ENCODE assay signal across 16 cellular contexts in the genomic region with DNA sequence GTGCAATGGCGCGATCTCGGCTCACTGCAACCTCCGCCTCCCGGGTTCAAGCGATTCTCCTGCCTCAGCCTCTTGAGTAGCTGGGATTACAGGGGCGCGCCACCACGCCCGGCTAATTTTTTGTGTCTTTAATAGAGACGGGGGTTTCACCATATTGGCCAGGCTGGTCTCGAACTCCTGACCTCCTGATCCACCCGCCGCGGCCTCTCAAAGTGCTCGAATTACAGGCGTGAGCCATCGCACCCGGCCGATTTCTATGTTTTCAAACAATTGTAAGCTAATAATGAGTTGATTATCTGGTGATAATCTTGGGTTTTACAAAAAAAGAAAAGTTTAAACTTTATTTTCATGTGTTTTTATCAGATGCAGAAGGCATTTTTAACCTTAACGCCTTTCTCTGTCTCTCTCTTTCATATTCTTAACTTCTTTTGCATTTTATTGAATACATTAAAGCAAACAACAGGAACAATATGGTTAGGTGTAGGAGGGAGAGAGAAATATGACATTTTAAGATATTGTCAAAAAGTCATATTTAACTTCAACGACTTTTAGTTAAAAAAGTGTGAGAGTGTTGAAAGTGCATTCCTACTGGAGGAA. TPM values are rescaled to one million over a fixed set of nuclear protein-coding genes. Genes with fewer than 3 reads are reported as not detected.
DNase-seq lines count a peak whose midpoint lies in the region; ATAC-seq and TF ChIP-seq lines count a peak whose summit lies in the region.
"Had no signal": no experiment of that assay in that cellular context is flagged by ENCODE, and none has a peak within 500 bp of the region (broad histone marks: within the 10 kb centered on the region; RNA-seq: fewer than 3 reads in every experiment).

No MANE protein-coding gene starts in this region.

- TF ChIP-seq EP300 in transverse colon (IDR thresholded peaks at IDR 0.05; ENCODE audit: low read depth) = no peak

- H3K9me3 ChIP-seq in cardiac muscle cell (ENCODE audit: low read depth) (no peaks in the 10 kb centered on the region), ectodermal cell (ENCODE audit: control insufficient read depth, low read length) (no peaks in the 10 kb centered on the region), muscle layer of duodenum (ENCODE audit: control insufficient read depth in 1 of 2, low read length in 2 of 2) (no peaks in the 10 kb centered on the region), transverse colon (no peaks in the 10 kb centered on the region)
- H3K9me3 ChIP-seq: MG63, right lobe of liver had no signal

- in situ Hi-C loops in transverse colon (cut with MboI; ENCODE audit: low pct_ligation_motif_present in 1 of 4, low pct_unique_long_range_greater_than_20kb in 1 of 4, low sequenced_read_pairs in 3 of 4) = loop anchor here (10.0 to 25.0 kb wide), 3 partner anchors 216 to 1591 kb away; no protein-coding TSS in a partner anchor

- peak overlapping the region; percentile 98 for H3K4me3 ChIP-seq in cardiac muscle cell
- peak overlapping the region; percentile 86 for H3K4me3 ChIP-seq in ectodermal cell (ENCODE audit: insufficient read depth, low read depth, low read length)
- peak overlapping the region; percentile 38 to 83 for H3K4me3 ChIP-seq in muscle layer of duodenum (ENCODE audit: low read depth in 1 of 2, low read length in 2 of 2)
- peak overlapping the region in 3 of 4 donors; percentile 48 to 72 (median 70) for H3K4me3 ChIP-seq in transverse colon

- 4 to 5% methylated on average over 21 of the region's 22 CpGs for WGBS in ectodermal cell, 2 experiments
- 44 to 57% methylated on average over 8 to 22 of the region's 22 CpGs for WGBS in transverse colon (ENCODE audit: low coverage in 1 of 2), 2 donors

- H3K36me3 ChIP-seq in cardiac muscle cell = no peaks in the 10 kb centered on the region
- no peaks in the 10 kb centered on the region for H3K36me3 ChIP-seq in ectodermal cell (ENCODE audit: control insufficient read depth, insufficient read depth, low read length)
- H3K36me3 ChIP-seq in muscle layer of duodenum (ENCODE audit: control insufficient read depth in 1 of 2, insufficient read depth in 2 of 2, low read length in 2 of 2) = no peaks in the 10 kb centered on the region
- no peaks in the 10 kb centered on the region for H3K36me3 ChIP-seq in transverse colon
- H3K36me3 ChIP-seq: MG63, right lobe of liver had no signal

- DNase-seq in cardiac muscle cell (ENCODE audit: low read depth in 1 of 2, low spot score in 1 of 2) = no peak
- no peak for DNase-seq in Right ventricle myocardium superior
- no peak for DNase-seq in transverse colon
- no peak for DNase-seq in activated CD8-positive, alpha-beta memory T cell treated with anti-CD3 and anti-CD28 coated beads, Interleukin-2, amount 50 U/mL, for 4 hours
- DNase-seq: activated naive CD8-positive, alpha-beta T cell treated with anti-CD3 and anti-CD28 coated beads, Interleukin-2, amount 10 ng/mL, durations not matched to agents 7 days and 5 days; dermis blood vessel endothelial cell; MG63; NCI-H2029; NCI-H526 treated with DMSO at 0.1 percent for 48 hours; right lobe of liver; stimulated activated CD4-positive, alpha-beta T cell treated with anti-CD3 and anti-CD28 coated beads, Interleukin-4, amount 100 ng/mL, for 1 hour; T-helper 1 cell had no signal

- H3K4me1 ChIP-seq in cardiac muscle cell (ENCODE audit: low read depth) (peaks cover 7% of the 10 kb centered on the region), ectodermal cell (ENCODE audit: control insufficient read depth, insufficient read depth, low read length) (peaks cover 14% of the 10 kb centered on the region), muscle layer of duodenum (ENCODE audit: control insufficient read depth in 1 of 2, insufficient read depth in 2 of 2, low read length in 2 of 2) (no peaks in the 10 kb centered on the region), transverse colon (peaks cover 0 to 24% (median 3%) of the 10 kb centered on the region in 4 donors)
- H3K4me1 ChIP-seq: right lobe of liver had no signal

- H3K27ac ChIP-seq in cardiac muscle cell (peak overlapping the region; percentile 97), ectodermal cell (ENCODE audit: insufficient read depth, low read depth, low read length, poor library complexity, severe bottlenecking) (no peak overlapping the region), muscle layer of duodenum (ENCODE audit: low read length) (peak overlapping the region; percentile 82), transverse colon (peak overlapping the region; percentile 82 to 98 (median 90))

- TF ChIP-seq CTCF in cardiac muscle cell (IDR thresholded peaks at IDR 0.05; ENCODE audit: low read depth, low read length) = no peak
- TF ChIP-seq CTCF in transverse colon (IDR thresholded peaks at IDR 0.05) = no peak

- ATAC-seq in Right ventricle myocardium superior (ENCODE audit: poor library complexity) = no peak
- no peak for ATAC-seq in GM21786 (IDR thresholded peaks at IDR 0.05; ENCODE audit: unreplicated experiment)
- no peak for ATAC-seq in GM21717 (IDR thresholded peaks at IDR 0.05; ENCODE audit: unreplicated experiment)
- ATAC-seq: right lobe of liver had no signal

- TF ChIP-seq POLR2A in transverse colon (IDR thresholded peaks at IDR 0.05) = no peak

- H3K27me3 ChIP-seq in cardiac muscle cell = no peaks in the 10 kb centered on the region
- H3K27me3 ChIP-seq in ectodermal cell (ENCODE audit: control insufficient read depth, insufficient read depth, low read length, poor library complexity, severe bottlenecking) = peaks cover 30% of the 10 kb centered on the region
- H3K27me3 ChIP-seq in muscle layer of duodenum (ENCODE audit: low read depth, low read length) = no peaks in the 10 kb centered on the region
- peaks cover 93% of the 10 kb centered on the region for H3K27me3 ChIP-seq in transverse colon

- intact Hi-C loops in Right ventricle myocardium superior (cut with DNase I) (loop anchor here (10.0 kb wide), 1 partner anchor 519 kb away; no protein-coding TSS in a partner anchor), transverse colon (cut with DNase I; ENCODE audit: low total_unique reads) (loop anchor here (10.0 kb wide), 1 partner anchor 499 kb away; no protein-coding TSS in a partner anchor)

RNA-seq across cellular contexts. Expression of gene MEIS2, which starts 3.2 kb away (rescaled TPM):
- total RNA-seq in cardiac muscle cell (326 and 432 TPM in 2 replicates), Right ventricle myocardium superior (43.9 TPM), transverse colon (10 to 100 TPM; 16.5 to 43.4 (median 32.7) TPM)
- polyA plus RNA-seq in cardiac muscle cell = 224 and 249 TPM in 2 replicates
- polyA plus RNA-seq in ectodermal cell (2013, experiment 1 of 4) = 88.1 TPM
- polyA plus RNA-seq in ectodermal cell (2013, experiment 2 of 4) = 77.5 TPM
- polyA plus RNA-seq in ectodermal cell (2013, experiment 3 of 4) = 75.8 TPM
- polyA plus RNA-seq in ectodermal cell (2013, experiment 4 of 4) = 82.1 TPM
- total RNA-seq: activated naive CD8-positive, alpha-beta T cell treated with anti-CD3 and anti-CD28 coated beads, Interleukin-2, amount 10 ng/mL, durations not matched to agents 7 days and 5 days had no signal
